ENCODE assay signal across 8 cellular contexts in genomic region chr19:35549174-35549788, GRCh38. TPM values are rescaled to one million over a fixed set of nuclear protein-coding genes. Genes with fewer than 3 reads are reported as not detected.
DNase-seq lines count a peak whose midpoint lies in the region; ATAC-seq and FAIRE-seq lines count a peak whose summit lies in the region.

No MANE protein-coding gene starts in this region.

- DNase-seq in Daoy (ENCODE audit: low read depth) (peak; percentile 74), Kasumi-1 (lab: John Stamatoyannopoulos, UW) (peak; percentile 66), RCC 7860 (ENCODE audit: low spot score) (peak; percentile 33), activated T-helper 1 cell treated with Interleukin-2 at 50 U/mL for 16 hours (ENCODE audit: low read depth) (peak; percentile 31), fibroblast of the conjunctiva (ENCODE audit: low read depth) (peak; percentile 30), renal cortical epithelial cell (ENCODE audit: low read depth) (peak; percentile 40)

- ATAC-seq in GM18907 (IDR thresholded peaks at IDR 0.05; ENCODE audit: unreplicated experiment) (no peak), GM18873 (IDR thresholded peaks at IDR 0.05; ENCODE audit: low FRiP score, unreplicated experiment) (no peak)

- no peak for FAIRE-seq in RCC 7860 (lab: Jason Lieb, UNC)

RNA-seq across cellular contexts. Expression of gene TMEM147, which starts 3.9 kb away (rescaled TPM):
- 113 and 114 TPM in 2 replicates for total RNA-seq in Daoy (2014; rRNA removed; shearing (Covaris generic))
- total RNA-seq in renal cortical epithelial cell: 76.1 and 93.6 TPM in 2 replicates

RNA-seq across cellular contexts. Expression of gene ATP4A, which starts 14.2 kb away (rescaled TPM):
- not detected in 2 replicates for total RNA-seq in Daoy (2014; rRNA removed; shearing (Covaris generic))
- total RNA-seq in renal cortical epithelial cell: not detected in 2 replicates

RNA-seq across cellular contexts. Expression of gene GAPDHS, which starts 16.0 kb away (rescaled TPM):
- total RNA-seq in Daoy (2014; rRNA removed; shearing (Covaris generic)): not detected in 2 replicates
- not detected in 2 replicates for total RNA-seq in renal cortical epithelial cell

RNA-seq across cellular contexts. Expression of gene SBSN, which starts 21.2 kb away (rescaled TPM):
- 0.11 TPM in 1 of 2 replicates, not detected in the other for total RNA-seq in Daoy (2014; rRNA removed; shearing (Covaris generic))
- 0.05 TPM in 1 of 2 replicates, not detected in the other for total RNA-seq in renal cortical epithelial cell

RNA-seq across cellular contexts. Expression of gene DMKN, which starts 35.8 kb away (rescaled TPM):
- total RNA-seq in Daoy (2014; rRNA removed; shearing (Covaris generic)): 38.1 and 54.3 TPM in 2 replicates
- total RNA-seq in renal cortical epithelial cell: 52.7 and 144 TPM in 2 replicates
